ENCODE assay signal across 14 cellular contexts in genomic region chr7:32532086-32532485, GRCh38. TPM values are rescaled to one million over a fixed set of nuclear protein-coding genes. Genes with fewer than 3 reads are reported as not detected.
DNase-seq lines count a peak whose midpoint lies in the region; ATAC-seq and TF ChIP-seq lines count a peak whose summit lies in the region.
"Had no signal": no experiment of that assay in that cellular context is flagged by ENCODE, and none has a peak within 500 bp of the region (broad histone marks: within the 10 kb centered on the region; RNA-seq: fewer than 3 reads in every experiment).

No MANE protein-coding gene starts in this region.

- no peak for ATAC-seq in WTC11
- peak; percentile 20 for ATAC-seq in mucosa of descending colon
- no peak for ATAC-seq in HG03095 (IDR thresholded peaks at IDR 0.05; ENCODE audit: unreplicated experiment)
- ATAC-seq: CD8-positive, alpha-beta T cell had no signal

- peak overlapping the region; percentile 92 for H3K27ac Mint-ChIP-seq in WTC11
- H3K27ac Mint-ChIP-seq: B cell; CD8-positive, alpha-beta T cell had no signal

- no peaks in the 10 kb centered on the region for H3K9me3 ChIP-seq in mucosa of descending colon

- peaks cover 66% of the 10 kb centered on the region for H3K4me1 Mint-ChIP-seq in WTC11

- no peaks in the 10 kb centered on the region for H3K4me1 ChIP-seq in mucosa of descending colon (ENCODE audit: low read depth)

- H3K9me3 Mint-ChIP-seq in WTC11, result no peaks in the 10 kb centered on the region
- H3K9me3 Mint-ChIP-seq: CD8-positive, alpha-beta T cell had no signal

- POLR2A ChIA-PET in WTC11 (lab: Charles Lee), result interaction anchor here (1.1 kb wide), 1 partner anchor 36 kb away, joined by 4 read pairs; the partner anchor contains the start of gene AVL9

- no peak for TF ChIP-seq CTCF in WTC11 (IDR thresholded peaks at IDR 0.05)
- TF ChIP-seq CTCF in mucosa of descending colon (IDR thresholded peaks at IDR 0.05), result no peak

- H3K4me3 ChIP-seq in mucosa of descending colon, result no peak overlapping the region
- H3K4me3 ChIP-seq: BLaER1 treated with 17β-estradiol and CSF1 and Interleukin-3, amounts not matched to agents 10 nM and 100 nM had no signal

- no peaks in the 10 kb centered on the region for H3K36me3 ChIP-seq in mucosa of descending colon (ENCODE audit: low read depth)

- H3K36me3 Mint-ChIP-seq in WTC11, result no peaks in the 10 kb centered on the region

- intact Hi-C loops in mucosa of descending colon (cut with DNase I, micrococcal nuclease), result no loop called here

- CTCF ChIA-PET in WTC11 (lab: Charles Lee), result interaction anchor here (0.6 kb wide), 1 partner anchor 9 kb away, joined by 3 read pairs; no protein-coding TSS in a partner anchor

- DNase-seq in HT-29 (ENCODE audit: low spot score), result peak; percentile 78
- DNase-seq in WTC11 (ENCODE audit: low spot score), result no peak
- peak in 2 of 3 donors; percentile 28 to 34 for DNase-seq in mucosa of descending colon
- DNase-seq in NCI-H1694 treated with DMSO at 0.1 percent for 48 hours (lab: John Stamatoyannopoulos, UW), result no peak
- no peak for DNase-seq in NCI-H1436 (lab: John Stamatoyannopoulos, UW)
- no peak for DNase-seq in NCI-H2107 treated with DMSO at 0.1 percent for 48 hours (lab: John Stamatoyannopoulos, UW; ENCODE audit: unreplicated experiment)
- DNase-seq: Calu3; CD8-positive, alpha-beta T cell; GF-D8; HCEC 1CT; IMR-90 had no signal

- H3K27me3 Mint-ChIP-seq in WTC11 (ENCODE audit: low read depth), result no peaks in the 10 kb centered on the region
- H3K27me3 Mint-ChIP-seq: B cell had no signal

- no peak overlapping the region for H3K4me3 Mint-ChIP-seq in WTC11
- H3K4me3 Mint-ChIP-seq: B cell; CD8-positive, alpha-beta T cell had no signal

TF ChIP-seq in WTC11, 78 proteins besides CTCF, POLR2A, EP300 and RAD21:
- TF ChIP-seq ETV6 (CRISPR knock-in tag; IDR thresholded peaks at IDR 0.05), result no peak
- TF ChIP-seq NR2C2 (CRISPR knock-in tag; IDR thresholded peaks at IDR 0.05), result no peak
- no peak for TF ChIP-seq RELA (CRISPR knock-in tag; IDR thresholded peaks at IDR 0.05; ENCODE audit: borderline replicate concordance)
- TF ChIP-seq SMAD4 (CRISPR knock-in tag; IDR thresholded peaks at IDR 0.05), result no peak
- TF ChIP-seq E2F5 (CRISPR knock-in tag; IDR thresholded peaks at IDR 0.05), result no peak
- TF ChIP-seq ERG (CRISPR knock-in tag; IDR thresholded peaks at IDR 0.05), result no peak
- no peak for TF ChIP-seq HMGXB4 (CRISPR knock-in tag; IDR thresholded peaks at IDR 0.05)
- TF ChIP-seq NR1H2 (CRISPR knock-in tag; IDR thresholded peaks at IDR 0.05), result no peak
- TF ChIP-seq ZNF425 (CRISPR knock-in tag; conservative IDR thresholded peaks at IDR 0.05), result no peak
- no peak for TF ChIP-seq ZNF281 (CRISPR knock-in tag; IDR thresholded peaks at IDR 0.05)
- no peak for TF ChIP-seq MYBL2 (CRISPR knock-in tag; IDR thresholded peaks at IDR 0.05)
- no peak for TF ChIP-seq ESRRA (CRISPR knock-in tag; IDR thresholded peaks at IDR 0.05; ENCODE audit: borderline replicate concordance)

RNA-seq across cellular contexts. Expression of gene AVL9, which starts 36.8 kb away (rescaled TPM):
- 46.6 and 51.5 TPM in 2 replicates for total RNA-seq in HT-29 (2014; rRNA removed; shearing (Covaris generic))
- 52.7 to 55.6 TPM (median 53.2 TPM) in 3 replicates for total RNA-seq in WTC11 (2021)
- total RNA-seq in mucosa of descending colon, result 10 to 100 TPM; 56.7 to 81.2 (median 74.5) TPM

RNA-seq across cellular contexts. Expression of gene LSM5, which starts 41.9 kb away (rescaled TPM):
- total RNA-seq in HT-29 (2014; rRNA removed; shearing (Covaris generic)), result 11.3 and 22.8 TPM in 2 replicates
- 89.3 to 96.1 TPM (median 89.5 TPM) in 3 replicates for total RNA-seq in WTC11 (2021)
- 10 to 100 TPM; 27.2 to 44.0 (median 30.2) TPM for total RNA-seq in mucosa of descending colon

Comparison
In these comparisons a context has a peak if more than half of its experiments do, and no peak if none do; other contexts are left out.
1. DNase-seq: peak in HT-29 (single experiment) and mucosa of descending colon (2 of 3); none in WTC11 (single experiment), NCI-H1694 treated with DMSO at 0.1 percent for 48 hours (single experiment), NCI-H1436 (single experiment) and NCI-H2107 treated with DMSO at 0.1 percent for 48 hours (single experiment).